ENCODE assay signal across 1 cellular context in the genomic region with DNA sequence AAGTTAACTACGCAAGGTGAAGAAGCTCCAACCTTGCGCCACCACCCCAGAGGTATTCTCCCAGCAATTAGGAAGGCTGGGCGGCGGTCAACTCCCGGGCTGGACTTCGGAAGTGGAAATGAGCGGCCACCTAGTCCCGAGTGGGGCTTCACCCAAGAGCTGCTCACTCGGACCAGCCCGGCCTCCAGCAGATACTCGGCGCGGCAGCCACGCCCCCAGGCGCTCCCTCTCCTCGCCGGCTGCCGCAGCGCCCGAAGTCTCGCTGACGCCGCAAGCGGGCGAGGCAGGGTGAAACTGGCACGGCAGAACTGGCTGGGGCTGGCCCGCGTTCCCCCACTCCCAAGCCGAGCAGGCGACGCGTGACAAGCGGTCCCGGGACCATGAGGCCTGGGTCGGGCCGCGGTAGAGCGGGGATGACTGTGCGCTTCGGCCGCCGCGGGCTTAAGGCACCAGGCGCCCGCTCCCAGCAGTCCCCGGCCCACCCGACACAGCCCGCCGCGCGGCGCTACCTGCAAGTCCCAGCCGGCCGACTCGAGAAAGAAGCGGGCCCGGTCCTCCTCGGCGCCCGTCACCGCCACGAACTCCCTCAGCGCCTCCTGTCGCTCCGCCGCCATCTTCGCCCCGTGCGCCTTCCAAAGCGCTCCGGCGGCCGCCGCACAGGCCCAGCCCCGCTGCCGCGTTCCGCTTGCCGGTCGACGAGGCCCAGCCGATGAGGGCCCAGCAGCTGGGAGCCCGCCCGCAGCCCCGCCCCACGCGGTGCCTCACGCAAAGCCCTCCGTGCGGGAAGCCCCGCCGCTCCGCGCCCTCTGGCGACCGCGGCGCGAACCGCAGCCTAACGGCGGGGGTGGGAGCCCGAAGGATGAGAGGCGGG.
TF ChIP-seq lines count a peak whose summit lies in the region.

A gene (minus strand): TSS at position 639 of the 871 bp plus-strand sequence. CDS start 25 bp downstream, at position 614.

TF ChIP-seq in HepG2, 621 proteins besides CTCF, POLR2A, EP300 and RAD21 (continued from another document and continues in another):
- TF ChIP-seq, protein P1, sequence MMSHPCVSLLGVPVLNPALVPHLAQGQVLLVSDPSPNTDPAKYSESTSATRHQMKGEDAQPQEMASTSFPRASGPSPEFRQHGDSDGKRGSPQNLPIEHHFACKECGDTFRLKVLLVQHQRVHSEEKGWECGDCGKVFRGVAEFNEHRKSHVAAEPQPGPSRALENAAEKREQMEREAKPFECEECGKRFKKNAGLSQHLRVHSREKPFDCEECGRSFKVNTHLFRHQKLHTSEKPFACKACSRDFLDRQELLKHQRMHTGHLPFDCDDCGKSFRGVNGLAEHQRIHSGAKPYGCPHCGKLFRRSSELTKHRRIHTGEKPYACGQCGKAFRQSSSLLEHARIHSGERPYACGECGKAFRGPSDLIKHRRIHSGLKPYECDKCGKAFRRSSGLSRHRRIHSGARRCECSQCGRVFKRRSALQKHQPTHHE (CRISPR knock-in tag; IDR thresholded peaks at IDR 0.05; ENCODE audit: borderline replicate concordance): peak; percentile 90; the same call in 1 of the 2 replicates
- TF ChIP-seq, protein P2, sequence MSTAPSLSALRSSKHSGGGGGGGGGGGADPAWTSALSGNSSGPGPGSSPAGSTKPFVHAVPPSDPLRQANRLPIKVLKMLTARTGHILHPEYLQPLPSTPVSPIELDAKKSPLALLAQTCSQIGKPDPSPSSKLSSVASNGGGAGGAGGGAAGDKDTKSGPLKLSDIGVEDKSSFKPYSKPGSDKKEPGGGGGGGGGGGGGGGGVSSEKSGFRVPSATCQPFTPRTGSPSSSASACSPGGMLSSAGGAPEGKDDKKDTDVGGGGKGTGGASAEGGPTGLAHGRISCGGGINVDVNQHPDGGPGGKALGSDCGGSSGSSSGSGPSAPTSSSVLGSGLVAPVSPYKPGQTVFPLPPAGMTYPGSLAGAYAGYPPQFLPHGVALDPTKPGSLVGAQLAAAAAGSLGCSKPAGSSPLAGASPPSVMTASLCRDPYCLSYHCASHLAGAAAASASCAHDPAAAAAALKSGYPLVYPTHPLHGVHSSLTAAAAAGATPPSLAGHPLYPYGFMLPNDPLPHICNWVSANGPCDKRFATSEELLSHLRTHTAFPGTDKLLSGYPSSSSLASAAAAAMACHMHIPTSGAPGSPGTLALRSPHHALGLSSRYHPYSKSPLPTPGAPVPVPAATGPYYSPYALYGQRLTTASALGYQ (CRISPR knock-in tag; IDR thresholded peaks at IDR 0.05): peak; percentile 97
- TF ChIP-seq SIX4 (CRISPR knock-in tag; IDR thresholded peaks at IDR 0.05) (peak; percentile 82; the same call in 1 of the 2 replicates), GABPA (IDR thresholded peaks at IDR 0.05; ENCODE audit: low read depth, low read length) (peak; percentile 82), GABPA (CRISPR knock-in tag; IDR thresholded peaks at IDR 0.05; ENCODE audit: low read depth) (peak; percentile 73), ZBTB7B (CRISPR knock-in tag; IDR thresholded peaks at IDR 0.05) (no peak; the same call in 1 of the 2 replicates), MAFK (conservative IDR thresholded peaks at IDR 0.05 in 1 of 2, IDR thresholded peaks at IDR 0.05 in 1 of 2; ENCODE audit: low read length in 2 of 2) (peak; percentile 1 to 37; a peak in 3 of 4 replicates), MEF2D (CRISPR knock-in tag; IDR thresholded peaks at IDR 0.05) (peak; percentile 87), WIZ (CRISPR knock-in tag; IDR thresholded peaks at IDR 0.05) (peak; percentile 87; the same call in 1 of the 2 replicates), ZNF788 (CRISPR knock-in tag; IDR thresholded peaks at IDR 0.05; ENCODE audit: borderline replicate concordance) (peak; percentile 100), KLF9 (CRISPR knock-in tag; IDR thresholded peaks at IDR 0.05; ENCODE audit: low read depth) (peak; percentile 96), IRF2 (CRISPR knock-in tag; IDR thresholded peaks at IDR 0.05) (peak; percentile 94; the same call in 1 of the 2 replicates), CBX2 (IDR thresholded peaks at IDR 0.05; ENCODE audit: low read depth, low read length) (no peak), CBX2 (CRISPR knock-in tag; IDR thresholded peaks at IDR 0.05; ENCODE audit: low read depth) (peak; percentile 98), ZFP1 (CRISPR knock-in tag; IDR thresholded peaks at IDR 0.05) (peak; percentile 83; the same call in 1 of the 2 replicates), ZNF607 (CRISPR knock-in tag; IDR thresholded peaks at IDR 0.05; ENCODE audit: borderline replicate concordance) (peak; percentile 98), RELA (CRISPR knock-in tag; IDR thresholded peaks at IDR 0.05) (peak; percentile 93), KDM6A (CRISPR knock-in tag; IDR thresholded peaks at IDR 0.05; ENCODE audit: low read depth) (no peak), DR1 (CRISPR knock-in tag; IDR thresholded peaks at IDR 0.05) (peak; percentile 94), ZKSCAN8 (CRISPR knock-in tag; IDR thresholded peaks at IDR 0.05; ENCODE audit: borderline replicate concordance) (peak; percentile 78)
- TF ChIP-seq, protein P3, sequence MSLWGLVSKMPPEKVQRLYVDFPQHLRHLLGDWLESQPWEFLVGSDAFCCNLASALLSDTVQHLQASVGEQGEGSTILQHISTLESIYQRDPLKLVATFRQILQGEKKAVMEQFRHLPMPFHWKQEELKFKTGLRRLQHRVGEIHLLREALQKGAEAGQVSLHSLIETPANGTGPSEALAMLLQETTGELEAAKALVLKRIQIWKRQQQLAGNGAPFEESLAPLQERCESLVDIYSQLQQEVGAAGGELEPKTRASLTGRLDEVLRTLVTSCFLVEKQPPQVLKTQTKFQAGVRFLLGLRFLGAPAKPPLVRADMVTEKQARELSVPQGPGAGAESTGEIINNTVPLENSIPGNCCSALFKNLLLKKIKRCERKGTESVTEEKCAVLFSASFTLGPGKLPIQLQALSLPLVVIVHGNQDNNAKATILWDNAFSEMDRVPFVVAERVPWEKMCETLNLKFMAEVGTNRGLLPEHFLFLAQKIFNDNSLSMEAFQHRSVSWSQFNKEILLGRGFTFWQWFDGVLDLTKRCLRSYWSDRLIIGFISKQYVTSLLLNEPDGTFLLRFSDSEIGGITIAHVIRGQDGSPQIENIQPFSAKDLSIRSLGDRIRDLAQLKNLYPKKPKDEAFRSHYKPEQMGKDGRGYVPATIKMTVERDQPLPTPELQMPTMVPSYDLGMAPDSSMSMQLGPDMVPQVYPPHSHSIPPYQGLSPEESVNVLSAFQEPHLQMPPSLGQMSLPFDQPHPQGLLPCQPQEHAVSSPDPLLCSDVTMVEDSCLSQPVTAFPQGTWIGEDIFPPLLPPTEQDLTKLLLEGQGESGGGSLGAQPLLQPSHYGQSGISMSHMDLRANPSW (CRISPR knock-in tag; IDR thresholded peaks at IDR 0.05; ENCODE audit: borderline replicate concordance): peak; percentile 76; the same call in 1 of the 2 replicates
- TF ChIP-seq, protein P4, sequence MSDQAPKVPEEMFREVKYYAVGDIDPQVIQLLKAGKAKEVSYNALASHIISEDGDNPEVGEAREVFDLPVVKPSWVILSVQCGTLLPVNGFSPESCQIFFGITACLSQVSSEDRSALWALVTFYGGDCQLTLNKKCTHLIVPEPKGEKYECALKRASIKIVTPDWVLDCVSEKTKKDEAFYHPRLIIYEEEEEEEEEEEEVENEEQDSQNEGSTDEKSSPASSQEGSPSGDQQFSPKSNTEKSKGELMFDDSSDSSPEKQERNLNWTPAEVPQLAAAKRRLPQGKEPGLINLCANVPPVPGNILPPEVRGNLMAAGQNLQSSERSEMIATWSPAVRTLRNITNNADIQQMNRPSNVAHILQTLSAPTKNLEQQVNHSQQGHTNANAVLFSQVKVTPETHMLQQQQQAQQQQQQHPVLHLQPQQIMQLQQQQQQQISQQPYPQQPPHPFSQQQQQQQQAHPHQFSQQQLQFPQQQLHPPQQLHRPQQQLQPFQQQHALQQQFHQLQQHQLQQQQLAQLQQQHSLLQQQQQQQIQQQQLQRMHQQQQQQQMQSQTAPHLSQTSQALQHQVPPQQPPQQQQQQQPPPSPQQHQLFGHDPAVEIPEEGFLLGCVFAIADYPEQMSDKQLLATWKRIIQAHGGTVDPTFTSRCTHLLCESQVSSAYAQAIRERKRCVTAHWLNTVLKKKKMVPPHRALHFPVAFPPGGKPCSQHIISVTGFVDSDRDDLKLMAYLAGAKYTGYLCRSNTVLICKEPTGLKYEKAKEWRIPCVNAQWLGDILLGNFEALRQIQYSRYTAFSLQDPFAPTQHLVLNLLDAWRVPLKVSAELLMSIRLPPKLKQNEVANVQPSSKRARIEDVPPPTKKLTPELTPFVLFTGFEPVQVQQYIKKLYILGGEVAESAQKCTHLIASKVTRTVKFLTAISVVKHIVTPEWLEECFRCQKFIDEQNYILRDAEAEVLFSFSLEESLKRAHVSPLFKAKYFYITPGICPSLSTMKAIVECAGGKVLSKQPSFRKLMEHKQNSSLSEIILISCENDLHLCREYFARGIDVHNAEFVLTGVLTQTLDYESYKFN (CRISPR knock-in tag; conservative IDR thresholded peaks at IDR 0.05): peak; percentile 71
- TF ChIP-seq, protein P5, sequence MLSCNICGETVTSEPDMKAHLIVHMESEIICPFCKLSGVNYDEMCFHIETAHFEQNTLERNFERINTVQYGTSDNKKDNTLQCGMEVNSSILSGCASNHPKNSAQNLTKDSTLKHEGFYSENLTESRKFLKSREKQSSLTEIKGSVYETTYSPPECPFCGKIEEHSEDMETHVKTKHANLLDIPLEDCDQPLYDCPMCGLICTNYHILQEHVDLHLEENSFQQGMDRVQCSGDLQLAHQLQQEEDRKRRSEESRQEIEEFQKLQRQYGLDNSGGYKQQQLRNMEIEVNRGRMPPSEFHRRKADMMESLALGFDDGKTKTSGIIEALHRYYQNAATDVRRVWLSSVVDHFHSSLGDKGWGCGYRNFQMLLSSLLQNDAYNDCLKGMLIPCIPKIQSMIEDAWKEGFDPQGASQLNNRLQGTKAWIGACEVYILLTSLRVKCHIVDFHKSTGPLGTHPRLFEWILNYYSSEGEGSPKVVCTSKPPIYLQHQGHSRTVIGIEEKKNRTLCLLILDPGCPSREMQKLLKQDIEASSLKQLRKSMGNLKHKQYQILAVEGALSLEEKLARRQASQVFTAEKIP (CRISPR knock-in tag; IDR thresholded peaks at IDR 0.05; ENCODE audit: borderline replicate concordance): no peak
- TF ChIP-seq, protein P6, sequence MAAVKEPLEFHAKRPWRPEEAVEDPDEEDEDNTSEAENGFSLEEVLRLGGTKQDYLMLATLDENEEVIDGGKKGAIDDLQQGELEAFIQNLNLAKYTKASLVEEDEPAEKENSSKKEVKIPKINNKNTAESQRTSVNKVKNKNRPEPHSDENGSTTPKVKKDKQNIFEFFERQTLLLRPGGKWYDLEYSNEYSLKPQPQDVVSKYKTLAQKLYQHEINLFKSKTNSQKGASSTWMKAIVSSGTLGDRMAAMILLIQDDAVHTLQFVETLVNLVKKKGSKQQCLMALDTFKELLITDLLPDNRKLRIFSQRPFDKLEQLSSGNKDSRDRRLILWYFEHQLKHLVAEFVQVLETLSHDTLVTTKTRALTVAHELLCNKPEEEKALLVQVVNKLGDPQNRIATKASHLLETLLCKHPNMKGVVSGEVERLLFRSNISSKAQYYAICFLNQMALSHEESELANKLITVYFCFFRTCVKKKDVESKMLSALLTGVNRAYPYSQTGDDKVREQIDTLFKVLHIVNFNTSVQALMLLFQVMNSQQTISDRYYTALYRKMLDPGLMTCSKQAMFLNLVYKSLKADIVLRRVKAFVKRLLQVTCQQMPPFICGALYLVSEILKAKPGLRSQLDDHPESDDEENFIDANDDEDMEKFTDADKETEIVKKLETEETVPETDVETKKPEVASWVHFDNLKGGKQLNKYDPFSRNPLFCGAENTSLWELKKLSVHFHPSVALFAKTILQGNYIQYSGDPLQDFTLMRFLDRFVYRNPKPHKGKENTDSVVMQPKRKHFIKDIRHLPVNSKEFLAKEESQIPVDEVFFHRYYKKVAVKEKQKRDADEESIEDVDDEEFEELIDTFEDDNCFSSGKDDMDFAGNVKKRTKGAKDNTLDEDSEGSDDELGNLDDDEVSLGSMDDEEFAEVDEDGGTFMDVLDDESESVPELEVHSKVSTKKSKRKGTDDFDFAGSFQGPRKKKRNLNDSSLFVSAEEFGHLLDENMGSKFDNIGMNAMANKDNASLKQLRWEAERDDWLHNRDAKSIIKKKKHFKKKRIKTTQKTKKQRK (IDR thresholded peaks at IDR 0.05; ENCODE audit: low read length): no peak
- TF ChIP-seq, protein P7, sequence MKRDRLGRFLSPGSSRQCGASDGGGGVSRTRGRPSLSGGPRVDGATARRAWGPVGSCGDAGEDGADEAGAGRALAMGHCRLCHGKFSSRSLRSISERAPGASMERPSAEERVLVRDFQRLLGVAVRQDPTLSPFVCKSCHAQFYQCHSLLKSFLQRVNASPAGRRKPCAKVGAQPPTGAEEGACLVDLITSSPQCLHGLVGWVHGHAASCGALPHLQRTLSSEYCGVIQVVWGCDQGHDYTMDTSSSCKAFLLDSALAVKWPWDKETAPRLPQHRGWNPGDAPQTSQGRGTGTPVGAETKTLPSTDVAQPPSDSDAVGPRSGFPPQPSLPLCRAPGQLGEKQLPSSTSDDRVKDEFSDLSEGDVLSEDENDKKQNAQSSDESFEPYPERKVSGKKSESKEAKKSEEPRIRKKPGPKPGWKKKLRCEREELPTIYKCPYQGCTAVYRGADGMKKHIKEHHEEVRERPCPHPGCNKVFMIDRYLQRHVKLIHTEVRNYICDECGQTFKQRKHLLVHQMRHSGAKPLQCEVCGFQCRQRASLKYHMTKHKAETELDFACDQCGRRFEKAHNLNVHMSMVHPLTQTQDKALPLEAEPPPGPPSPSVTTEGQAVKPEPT (CRISPR knock-in tag; IDR thresholded peaks at IDR 0.05; ENCODE audit: low read depth): peak; percentile 97
- TF ChIP-seq, protein P8, sequence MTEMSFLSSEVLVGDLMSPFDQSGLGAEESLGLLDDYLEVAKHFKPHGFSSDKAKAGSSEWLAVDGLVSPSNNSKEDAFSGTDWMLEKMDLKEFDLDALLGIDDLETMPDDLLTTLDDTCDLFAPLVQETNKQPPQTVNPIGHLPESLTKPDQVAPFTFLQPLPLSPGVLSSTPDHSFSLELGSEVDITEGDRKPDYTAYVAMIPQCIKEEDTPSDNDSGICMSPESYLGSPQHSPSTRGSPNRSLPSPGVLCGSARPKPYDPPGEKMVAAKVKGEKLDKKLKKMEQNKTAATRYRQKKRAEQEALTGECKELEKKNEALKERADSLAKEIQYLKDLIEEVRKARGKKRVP (CRISPR knock-in tag; IDR thresholded peaks at IDR 0.05): peak in 1 of 2 experiments; percentile 89; a peak in 2 of 4 replicates
- TF ChIP-seq, protein P9, sequence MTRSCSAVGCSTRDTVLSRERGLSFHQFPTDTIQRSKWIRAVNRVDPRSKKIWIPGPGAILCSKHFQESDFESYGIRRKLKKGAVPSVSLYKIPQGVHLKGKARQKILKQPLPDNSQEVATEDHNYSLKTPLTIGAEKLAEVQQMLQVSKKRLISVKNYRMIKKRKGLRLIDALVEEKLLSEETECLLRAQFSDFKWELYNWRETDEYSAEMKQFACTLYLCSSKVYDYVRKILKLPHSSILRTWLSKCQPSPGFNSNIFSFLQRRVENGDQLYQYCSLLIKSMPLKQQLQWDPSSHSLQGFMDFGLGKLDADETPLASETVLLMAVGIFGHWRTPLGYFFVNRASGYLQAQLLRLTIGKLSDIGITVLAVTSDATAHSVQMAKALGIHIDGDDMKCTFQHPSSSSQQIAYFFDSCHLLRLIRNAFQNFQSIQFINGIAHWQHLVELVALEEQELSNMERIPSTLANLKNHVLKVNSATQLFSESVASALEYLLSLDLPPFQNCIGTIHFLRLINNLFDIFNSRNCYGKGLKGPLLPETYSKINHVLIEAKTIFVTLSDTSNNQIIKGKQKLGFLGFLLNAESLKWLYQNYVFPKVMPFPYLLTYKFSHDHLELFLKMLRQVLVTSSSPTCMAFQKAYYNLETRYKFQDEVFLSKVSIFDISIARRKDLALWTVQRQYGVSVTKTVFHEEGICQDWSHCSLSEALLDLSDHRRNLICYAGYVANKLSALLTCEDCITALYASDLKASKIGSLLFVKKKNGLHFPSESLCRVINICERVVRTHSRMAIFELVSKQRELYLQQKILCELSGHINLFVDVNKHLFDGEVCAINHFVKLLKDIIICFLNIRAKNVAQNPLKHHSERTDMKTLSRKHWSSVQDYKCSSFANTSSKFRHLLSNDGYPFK (CRISPR knock-in tag; IDR thresholded peaks at IDR 0.05; ENCODE audit: borderline replicate concordance): peak; percentile 91
- TF ChIP-seq, protein P10, sequence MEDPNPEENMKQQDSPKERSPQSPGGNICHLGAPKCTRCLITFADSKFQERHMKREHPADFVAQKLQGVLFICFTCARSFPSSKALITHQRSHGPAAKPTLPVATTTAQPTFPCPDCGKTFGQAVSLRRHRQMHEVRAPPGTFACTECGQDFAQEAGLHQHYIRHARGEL (CRISPR knock-in tag; IDR thresholded peaks at IDR 0.05): no peak
